ENCODE assay signal across 19 cellular contexts in the genomic region with DNA sequence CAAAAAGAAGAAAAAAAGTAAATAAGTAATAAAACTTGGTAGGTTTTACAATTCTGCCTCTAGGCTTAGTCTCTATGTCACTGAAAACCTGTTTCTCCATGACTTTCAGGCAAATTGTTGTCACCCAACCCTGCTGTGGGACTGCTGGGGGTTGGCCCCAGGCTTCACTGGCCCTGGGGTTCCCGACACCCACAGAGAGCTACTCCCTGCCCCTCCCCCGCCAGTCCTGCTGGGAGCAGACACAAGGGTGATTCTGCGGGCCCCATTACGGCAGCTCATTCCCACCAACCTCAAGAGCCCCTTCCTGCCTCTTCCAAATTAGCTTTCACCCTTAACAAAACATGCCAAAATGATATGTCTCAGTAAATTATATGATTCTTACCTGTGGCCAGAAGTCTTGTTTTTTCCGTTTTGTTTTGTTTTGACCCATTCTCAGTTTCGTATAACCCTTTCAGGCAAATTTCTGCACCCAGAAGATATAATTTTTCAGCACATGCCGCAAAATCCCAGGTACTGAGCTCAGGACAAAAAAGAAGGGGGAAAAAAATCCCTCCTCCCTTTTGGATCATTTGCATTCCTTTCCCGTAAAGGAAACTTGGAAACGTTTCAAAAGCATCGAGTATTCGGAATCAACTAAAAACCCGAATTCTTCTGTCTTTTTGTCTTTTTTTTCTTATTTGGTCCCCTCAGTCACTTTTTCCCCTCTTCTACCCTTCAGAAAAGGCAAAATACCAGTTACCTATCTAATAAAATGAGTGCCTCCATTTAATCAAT. TPM values are rescaled to one million over a fixed set of nuclear protein-coding genes. Genes with fewer than 3 reads are reported as not detected.
DNase-seq lines count a peak whose midpoint lies in the region; ATAC-seq and TF ChIP-seq lines count a peak whose summit lies in the region.
"Had no signal": no experiment of that assay in that cellular context is flagged by ENCODE, and none has a peak within 500 bp of the region (broad histone marks: within the 10 kb centered on the region; RNA-seq: fewer than 3 reads in every experiment).

No MANE protein-coding gene starts in this region.

- H3K4me3 ChIP-seq in colonic mucosa (no peak overlapping the region), vagina (no peak overlapping the region), right atrium auricular region (no peak overlapping the region)
- H3K4me3 ChIP-seq: heart left ventricle, SJSA1 had no signal

- H3K27me3 ChIP-seq in colonic mucosa: no peaks in the 10 kb centered on the region
- H3K27me3 ChIP-seq in vagina: no peaks in the 10 kb centered on the region
- H3K27me3 ChIP-seq in right atrium auricular region: no peaks in the 10 kb centered on the region
- H3K27me3 ChIP-seq: SJSA1 had no signal

- H3K4me3 Mint-ChIP-seq in activated T-cell treated with anti-CD3 and anti-CD28 coated beads, Interleukin-2, amount 50 U/mL, for 72 hours: peak overlapping the region; percentile 32 to 58
- H3K4me3 Mint-ChIP-seq in activated T-cell treated with anti-CD3 and anti-CD28 coated beads, Interleukin-2, amount 50 U/mL, for 24 hours: no peak overlapping the region
- peak overlapping the region in 4 of 8 donors; percentile 30 to 61 (median 49) for H3K4me3 Mint-ChIP-seq in naive B cell
- H3K4me3 Mint-ChIP-seq: activated naive CD4-positive, alpha-beta T cell treated with anti-CD3 and anti-CD28 coated beads, Interleukin-2, amount 50 U/mL, for 24 hours had no signal

- H3K27ac ChIP-seq in colonic mucosa (peak overlapping the region; percentile 0), vagina (peak overlapping the region; percentile 1), right atrium auricular region (no peak overlapping the region)
- H3K27ac ChIP-seq: 22Rv1, epithelial cell of prostate, SJSA1 had no signal

- no peak for ATAC-seq in activated T-cell treated with anti-CD3 and anti-CD28 coated beads, Interleukin-2, amount 50 U/mL, for 72 hours (replicated peaks in 1 of 2)
- ATAC-seq in naive B cell (ENCODE audit: low read depth in 2 of 2): no peak
- ATAC-seq in HG02623 (IDR thresholded peaks at IDR 0.05; ENCODE audit: unreplicated experiment): no peak
- no peak for ATAC-seq in Right ventricle myocardium inferior

- peaks cover 10% of the 10 kb centered on the region for H3K27me3 Mint-ChIP-seq in activated T-cell treated with anti-CD3 and anti-CD28 coated beads, Interleukin-2, amount 50 U/mL, for 72 hours (ENCODE audit: low read depth)
- H3K27me3 Mint-ChIP-seq in activated T-cell treated with anti-CD3 and anti-CD28 coated beads, Interleukin-2, amount 50 U/mL, for 24 hours: peaks cover 6% of the 10 kb centered on the region
- H3K27me3 Mint-ChIP-seq in naive B cell: no peaks in the 10 kb centered on the region

- TF ChIP-seq CTCF in colonic mucosa (IDR thresholded peaks at IDR 0.05) (no peak), vagina (IDR thresholded peaks at IDR 0.05) (no peak), right atrium auricular region (IDR thresholded peaks at IDR 0.05) (no peak)

- DNase-seq in activated T-cell treated with anti-CD3 and anti-CD28 coated beads, Interleukin-2, amount 50 U/mL, for 72 hours: peak in 1 of 2 donors; percentile 8
- no peak for DNase-seq in activated T-cell treated with anti-CD3 and anti-CD28 coated beads, Interleukin-2, amount 50 U/mL, for 24 hours
- DNase-seq in colonic mucosa (no peak), naive B cell (no peak), vagina (ENCODE audit: extremely low spot score in 2 of 2) (no peak), Right ventricle myocardium inferior (ENCODE audit: missing footprints) (no peak), right atrium auricular region (ENCODE audit: low spot score) (no peak)
- DNase-seq: COR-L47, heart left ventricle, KG1, left cardiac atrium, NCI-H1930, NCI-H82 had no signal

- no peaks in the 10 kb centered on the region for H3K9me3 ChIP-seq in colonic mucosa
- H3K9me3 ChIP-seq in vagina: no peaks in the 10 kb centered on the region
- H3K9me3 ChIP-seq in right atrium auricular region: no peaks in the 10 kb centered on the region
- H3K9me3 ChIP-seq: heart left ventricle, SJSA1 had no signal

- H3K4me1 ChIP-seq in colonic mucosa (peaks cover 3% of the 10 kb centered on the region), vagina (peaks cover 12% of the 10 kb centered on the region), right atrium auricular region (peaks cover 0 to 18% of the 10 kb centered on the region in 2 donors)

- no peaks in the 10 kb centered on the region for H3K36me3 Mint-ChIP-seq in activated T-cell treated with anti-CD3 and anti-CD28 coated beads, Interleukin-2, amount 50 U/mL, for 72 hours (ENCODE audit: insufficient read depth in 2 of 2)
- no peaks in the 10 kb centered on the region for H3K36me3 Mint-ChIP-seq in activated T-cell treated with anti-CD3 and anti-CD28 coated beads, Interleukin-2, amount 50 U/mL, for 24 hours (ENCODE audit: low read depth)
- no peaks in the 10 kb centered on the region for H3K36me3 Mint-ChIP-seq in naive B cell
- H3K36me3 Mint-ChIP-seq: activated naive CD4-positive, alpha-beta T cell treated with anti-CD3 and anti-CD28 coated beads, Interleukin-2, amount 50 U/mL, for 24 hours had no signal

- peak overlapping the region; percentile 56 for H3K27ac Mint-ChIP-seq in activated T-cell treated with anti-CD3 and anti-CD28 coated beads, Interleukin-2, amount 50 U/mL, for 72 hours
- H3K27ac Mint-ChIP-seq in activated T-cell treated with anti-CD3 and anti-CD28 coated beads, Interleukin-2, amount 50 U/mL, for 24 hours: no peak overlapping the region
- H3K27ac Mint-ChIP-seq in naive B cell: peak overlapping the region in 4 of 6 donors; percentile 29 to 89 (median 71)
- H3K27ac Mint-ChIP-seq: activated naive CD4-positive, alpha-beta T cell treated with anti-CD3 and anti-CD28 coated beads, Interleukin-2, amount 50 U/mL, for 24 hours had no signal

- H3K36me3 ChIP-seq in colonic mucosa (no peaks in the 10 kb centered on the region), vagina (no peaks in the 10 kb centered on the region), right atrium auricular region (no peaks in the 10 kb centered on the region)
- H3K36me3 ChIP-seq: heart left ventricle, SJSA1 had no signal

- intact Hi-C loops in colonic mucosa (cut with DNase I): no loop called here
- intact Hi-C loops in vagina (cut with DNase I): no loop called here
- intact Hi-C loops in Right ventricle myocardium inferior (cut with DNase I): no loop called here

- H3K4me1 Mint-ChIP-seq in activated T-cell treated with anti-CD3 and anti-CD28 coated beads, Interleukin-2, amount 50 U/mL, for 72 hours (ENCODE audit: low read depth): peaks cover 53% of the 10 kb centered on the region
- H3K4me1 Mint-ChIP-seq in activated T-cell treated with anti-CD3 and anti-CD28 coated beads, Interleukin-2, amount 50 U/mL, for 24 hours (ENCODE audit: low read depth): peaks cover 34% of the 10 kb centered on the region
- H3K4me1 Mint-ChIP-seq in naive B cell: peaks cover 32 to 58% (median 48%) of the 10 kb centered on the region in 3 donors

- TF ChIP-seq POLR2A in vagina (IDR thresholded peaks at IDR 0.05): no peak

- no peaks in the 10 kb centered on the region for H3K9me3 Mint-ChIP-seq in activated T-cell treated with anti-CD3 and anti-CD28 coated beads, Interleukin-2, amount 50 U/mL, for 72 hours
- H3K9me3 Mint-ChIP-seq in activated T-cell treated with anti-CD3 and anti-CD28 coated beads, Interleukin-2, amount 50 U/mL, for 24 hours: no peaks in the 10 kb centered on the region
- no peaks in the 10 kb centered on the region for H3K9me3 Mint-ChIP-seq in naive B cell
- H3K9me3 Mint-ChIP-seq: activated naive CD4-positive, alpha-beta T cell treated with anti-CD3 and anti-CD28 coated beads, Interleukin-2, amount 50 U/mL, for 24 hours had no signal

- H3K9ac ChIP-seq in colonic mucosa (ENCODE audit: low read depth in 2 of 2, low read length in 2 of 2): no peak overlapping the region

RNA-seq across cellular contexts. Expression of a gene that starts 27.8 kb away (rescaled TPM):
- total RNA-seq in activated T-cell treated with anti-CD3 and anti-CD28 coated beads, Interleukin-2, amount 50 U/mL, for 72 hours: 1 to 10 TPM in 1 of 2 donors, under 1 TPM in 1; 0.38 to 2.4 TPM
- total RNA-seq in colonic mucosa: 10 to 100 TPM in 1 of 2 donors, 1 to 10 TPM in 1; 4.7 to 10.2 TPM
- polyA plus RNA-seq in naive B cell (ENCODE audit: low read depth in 6 of 6): 10 to 100 TPM; 13.4 to 19.5 (median 17.0) TPM
- total RNA-seq in vagina: 27.0 TPM
- total RNA-seq in Right ventricle myocardium inferior: 3.8 TPM
- total RNA-seq in right atrium auricular region: 10 to 100 TPM in 1 of 2 donors, 1 to 10 TPM in 1; 7.0 to 14.2 TPM
- total RNA-seq: activated CD8-positive, alpha-beta memory T cell treated with anti-CD3 and anti-CD28 coated beads for 36 hours had no signal

Comparison
In these comparisons a context has a peak if more than half of its experiments do, and no peak if none do; other contexts are left out.
1. H3K27ac ChIP-seq: peak in colonic mucosa (single experiment) and vagina (single experiment); none in right atrium auricular region (0 of 2).